In genomic region chr3:58034738-58035511, GRCh38 we compare ENCODE assay signal across 8 cellular contexts. TPM values are rescaled to one million over a fixed set of nuclear protein-coding genes. Genes with fewer than 3 reads are reported as not detected.
DNase-seq lines count a peak whose midpoint lies in the region; ATAC-seq and TF ChIP-seq lines count a peak whose summit lies in the region.

No MANE protein-coding gene starts in this region.

- H3K4me3 Mint-ChIP-seq in Caco-2 (ENCODE audit: unreplicated experiment) = peak overlapping the region; percentile 5
- H3K4me3 Mint-ChIP-seq in activated naive CD4-positive, alpha-beta T cell treated with anti-CD3 and anti-CD28 coated beads for 36 hours = no peak overlapping the region

- H3K9ac ChIP-seq in rectal smooth muscle tissue (ENCODE audit: low read length) = no peak overlapping the region

- H3K27ac Mint-ChIP-seq in Caco-2 (ENCODE audit: unreplicated experiment) = peak overlapping the region; percentile 49
- H3K27ac Mint-ChIP-seq in activated naive CD4-positive, alpha-beta T cell treated with anti-CD3 and anti-CD28 coated beads for 36 hours = peak overlapping the region; percentile 84

- intact Hi-C loops in Caco-2 (cut with micrococcal nuclease; ENCODE audit: unreplicated experiment) = no loop called here
- intact Hi-C loops in activated naive CD4-positive, alpha-beta T cell treated with anti-CD3 and anti-CD28 coated beads for 36 hours (cut with micrococcal nuclease) = loop anchor here (1.0 to 2.0 kb wide), 10 partner anchors 8 to 479 kb away; partner anchors contain the start of genes ARF4 and PDE12

- H3K36me3 Mint-ChIP-seq in Caco-2 (ENCODE audit: insufficient read depth, unreplicated experiment) = peaks cover 65% of the 10 kb centered on the region
- H3K36me3 Mint-ChIP-seq in activated naive CD4-positive, alpha-beta T cell treated with anti-CD3 and anti-CD28 coated beads for 36 hours (ENCODE audit: low read depth) = peaks cover 3% of the 10 kb centered on the region

- H3K4me1 ChIP-seq in Caco-2 = peaks cover 62% of the 10 kb centered on the region
- peaks cover 17% of the 10 kb centered on the region for H3K4me1 ChIP-seq in rectal smooth muscle tissue (ENCODE audit: control insufficient read depth, insufficient read depth, low read length)

- TF ChIP-seq CTCF in Caco-2 (IDR thresholded peaks at IDR 0.05; ENCODE audit: insufficient read depth in 1 of 2, low read depth in 1 of 2, low read length in 1 of 2, severe bottlenecking in 1 of 2, unreplicated experiment in 1 of 2) = no peak

- H3K27me3 ChIP-seq in Caco-2 (replicated peaks; ENCODE audit: control insufficient read depth, insufficient read depth, low read length) (no peaks in the 10 kb centered on the region), rectal smooth muscle tissue (ENCODE audit: control insufficient read depth, insufficient read depth, low read length) (no peaks in the 10 kb centered on the region)

- ATAC-seq in GM19397 (IDR thresholded peaks at IDR 0.05; ENCODE audit: unreplicated experiment) = peak; percentile 96
- peak; percentile 97 for ATAC-seq in HG03175 (IDR thresholded peaks at IDR 0.05; ENCODE audit: unreplicated experiment)

- CTCF ChIA-PET in Caco-2 (lab: Charles Lee) = interaction anchor here (0.6 kb wide), 1 partner anchor 15 kb away, joined by 3 read pairs; no protein-coding TSS in a partner anchor
- CTCF ChIA-PET in activated naive CD4-positive, alpha-beta T cell treated with anti-CD3 and anti-CD28 coated beads for 36 hours (lab: Charles Lee) = interaction anchor here (1.0 to 1.5 kb wide), 3 partner anchors 8 to 26 kb away, joined by 3 to 6 read pairs (median 3); no protein-coding TSS in a partner anchor

- no TSS peak for BruUV-seq in Caco-2 (replicated peaks; lab: Mats Ljungman, UMichigan)

- H3K36me3 ChIP-seq in Caco-2 (ENCODE audit: control insufficient read depth, insufficient read depth, low read length) = no peaks in the 10 kb centered on the region
- no peaks in the 10 kb centered on the region for H3K36me3 ChIP-seq in rectal smooth muscle tissue (ENCODE audit: control insufficient read depth, insufficient read depth, low read length)

- peaks cover 29% of the 10 kb centered on the region for H3K4me1 Mint-ChIP-seq in Caco-2 (ENCODE audit: low read depth, unreplicated experiment)
- H3K4me1 Mint-ChIP-seq in activated naive CD4-positive, alpha-beta T cell treated with anti-CD3 and anti-CD28 coated beads for 36 hours (ENCODE audit: low read depth) = peaks cover 60% of the 10 kb centered on the region

- H3K4me3 ChIP-seq in Caco-2 (ENCODE audit: low read depth, low read length) (no peak overlapping the region), rectal smooth muscle tissue (ENCODE audit: low read length) (no peak overlapping the region)

- peak overlapping the region; percentile 46 for H3K27ac ChIP-seq in rectal smooth muscle tissue (ENCODE audit: low read depth, low read length)

- no peaks in the 10 kb centered on the region for H3K9me3 ChIP-seq in Caco-2

- H3K9me3 Mint-ChIP-seq in Caco-2 (ENCODE audit: unreplicated experiment) = no peaks in the 10 kb centered on the region
- H3K9me3 Mint-ChIP-seq in activated naive CD4-positive, alpha-beta T cell treated with anti-CD3 and anti-CD28 coated beads for 36 hours = no peaks in the 10 kb centered on the region

- H3K27me3 Mint-ChIP-seq in Caco-2 (ENCODE audit: insufficient read depth, unreplicated experiment) = no peaks in the 10 kb centered on the region
- H3K27me3 Mint-ChIP-seq in activated naive CD4-positive, alpha-beta T cell treated with anti-CD3 and anti-CD28 coated beads for 36 hours (ENCODE audit: low read depth) = no peaks in the 10 kb centered on the region

- peak; percentile 47 to 60 for DNase-seq in Caco-2
- peak; percentile 78 for DNase-seq in activated naive CD4-positive, alpha-beta T cell treated with anti-CD3 and anti-CD28 coated beads for 36 hours
- no peak for DNase-seq in NCI-H2029 (lab: John Stamatoyannopoulos, UW)
- DNase-seq in RKO (ENCODE audit: low spot score) = no peak
- no peak for DNase-seq in NCI-H345 treated with DMSO at 0.1 percent for 48 hours (lab: John Stamatoyannopoulos, UW; ENCODE audit: unreplicated experiment)

- POLR2A ChIA-PET in Caco-2 (lab: Charles Lee) = no interaction called here

RNA-seq across cellular contexts. Expression of gene FLNB, which starts 26.7 kb away (rescaled TPM):
- total RNA-seq in Caco-2 (2022) = 315 and 331 TPM in 2 replicates
- total RNA-seq in activated naive CD4-positive, alpha-beta T cell treated with anti-CD3 and anti-CD28 coated beads for 36 hours = 10 to 100 TPM; 47.7 to 48.0 TPM

Comparison
In these comparisons a context has a peak if more than half of its experiments do, and no peak if none do; other contexts are left out.
1. DNase-seq: peak in Caco-2 (2 of 2) and activated naive CD4-positive, alpha-beta T cell treated with anti-CD3 and anti-CD28 coated beads for 36 hours (single experiment); none in NCI-H2029 (single experiment), RKO (single experiment) and NCI-H345 treated with DMSO at 0.1 percent for 48 hours (single experiment).